Comparison of ENCODE assay signal across 8 cellular contexts in genomic region chr1:244834596-244835275, GRCh38. TPM values are rescaled to one million over a fixed set of nuclear protein-coding genes. Genes with fewer than 3 reads are reported as not detected.
A peak's percentile ranks its signal among the peaks of the same experiment; 100 is the strongest.
DNase-seq lines count a peak whose midpoint lies in the region; ATAC-seq and TF ChIP-seq lines count a peak whose summit lies in the region.

No MANE protein-coding gene starts in this region.

- TF ChIP-seq CTCF in OCI-LY3 (IDR thresholded peaks at IDR 0.05; ENCODE audit: low read depth, low read length), result no peak

- H3K4me3 ChIP-seq in OCI-LY3 (ENCODE audit: low read length) (peak overlapping the region; percentile 87), esophagus (ENCODE audit: low read depth in 1 of 2, low read length in 2 of 2) (peak overlapping the region; percentile 80 to 83), stomach smooth muscle (ENCODE audit: low read length in 2 of 2) (peak overlapping the region; percentile 86 to 95)

- H3K4me2 ChIP-seq in OCI-LY3 (ENCODE audit: low read length), result peak overlapping the region; percentile 87

- peaks cover 51% of the 10 kb centered on the region for H3K36me3 Mint-ChIP-seq in activated T-cell treated with anti-CD3 and anti-CD28 coated beads, Interleukin-2, amount 50 U/mL, for 24 hours (ENCODE audit: low read depth)
- peaks cover 9% of the 10 kb centered on the region for H3K36me3 Mint-ChIP-seq in natural killer cell treated with Interleukin-12 subunit alpha and Interleukin-12 subunit beta and Interleukin-15 and Interleukin-18, amount 100 ng/mL, for 72 hours

- ATAC-seq in GM21390 (IDR thresholded peaks at IDR 0.05; ENCODE audit: unreplicated experiment), result peak; percentile 65
- peak; percentile 87 to 91 for ATAC-seq in natural killer cell treated with Interleukin-12 subunit alpha and Interleukin-12 subunit beta and Interleukin-15 and Interleukin-18, amount 100 ng/mL, for 72 hours

- H2AFZ ChIP-seq in OCI-LY3 (ENCODE audit: low read depth, low read length), result peak overlapping the region; percentile 91; the same call in 1 of the 2 replicates

- DNase-seq in DMS153 (lab: John Stamatoyannopoulos, UW), result peak; percentile 93
- DNase-seq in HUDEP-2 (lab: John Stamatoyannopoulos, UW; ENCODE audit: unreplicated experiment in 76 of 76), result peak in 70 of 76 experiments; percentile 22 to 91 (median 77)
- no peak for DNase-seq in activated T-cell treated with anti-CD3 and anti-CD28 coated beads, Interleukin-2, amount 50 U/mL, for 24 hours
- peak; percentile 97 for DNase-seq in natural killer cell treated with Interleukin-12 subunit alpha and Interleukin-12 subunit beta and Interleukin-15 and Interleukin-18, amount 100 ng/mL, for 72 hours (ENCODE audit: low spot score)

- peaks cover 51% of the 10 kb centered on the region for H3K4me1 Mint-ChIP-seq in activated T-cell treated with anti-CD3 and anti-CD28 coated beads, Interleukin-2, amount 50 U/mL, for 24 hours (ENCODE audit: low read depth)
- peaks cover 28 to 42% of the 10 kb centered on the region in 2 donors for H3K4me1 Mint-ChIP-seq in natural killer cell treated with Interleukin-12 subunit alpha and Interleukin-12 subunit beta and Interleukin-15 and Interleukin-18, amount 100 ng/mL, for 72 hours (ENCODE audit: low read depth in 2 of 2)

- H3K79me2 ChIP-seq in OCI-LY3 (ENCODE audit: low read length), result peaks cover 40% of the 10 kb centered on the region

- H3K9me3 ChIP-seq in OCI-LY3 (ENCODE audit: insufficient read depth, low read length) (no peaks in the 10 kb centered on the region), esophagus (ENCODE audit: control insufficient read depth in 2 of 2, insufficient read depth in 1 of 2, low read depth in 1 of 2, low read length in 1 of 2) (no peaks in the 10 kb centered on the region), stomach smooth muscle (ENCODE audit: control insufficient read depth in 2 of 2, low read length in 2 of 2) (no peaks in the 10 kb centered on the region)

- no peaks in the 10 kb centered on the region for H3K9me3 Mint-ChIP-seq in activated T-cell treated with anti-CD3 and anti-CD28 coated beads, Interleukin-2, amount 50 U/mL, for 24 hours
- no peaks in the 10 kb centered on the region for H3K9me3 Mint-ChIP-seq in natural killer cell treated with Interleukin-12 subunit alpha and Interleukin-12 subunit beta and Interleukin-15 and Interleukin-18, amount 100 ng/mL, for 72 hours

- 0% methylated on average over 45 to 49 of the region's 49 CpGs for WGBS in esophagus, 2 donors

- peak overlapping the region; percentile 99 for H3K27ac Mint-ChIP-seq in activated T-cell treated with anti-CD3 and anti-CD28 coated beads, Interleukin-2, amount 50 U/mL, for 24 hours
- peak overlapping the region; percentile 88 to 99 for H3K27ac Mint-ChIP-seq in natural killer cell treated with Interleukin-12 subunit alpha and Interleukin-12 subunit beta and Interleukin-15 and Interleukin-18, amount 100 ng/mL, for 72 hours

- H3K27me3 Mint-ChIP-seq in activated T-cell treated with anti-CD3 and anti-CD28 coated beads, Interleukin-2, amount 50 U/mL, for 24 hours, result no peaks in the 10 kb centered on the region
- no peaks in the 10 kb centered on the region for H3K27me3 Mint-ChIP-seq in natural killer cell treated with Interleukin-12 subunit alpha and Interleukin-12 subunit beta and Interleukin-15 and Interleukin-18, amount 100 ng/mL, for 72 hours

- H3K27me3 ChIP-seq in OCI-LY3 (ENCODE audit: low read depth, low read length) (no peaks in the 10 kb centered on the region), esophagus (ENCODE audit: control insufficient read depth in 1 of 2, insufficient read depth in 2 of 2, low read length in 2 of 2) (no peaks in the 10 kb centered on the region), stomach smooth muscle (ENCODE audit: control insufficient read depth in 1 of 2, insufficient read depth in 2 of 2, low read length in 2 of 2) (no peaks in the 10 kb centered on the region)

- H3K4me1 ChIP-seq in OCI-LY3 (ENCODE audit: low read length) (peaks cover 38% of the 10 kb centered on the region), esophagus (ENCODE audit: control insufficient read depth in 2 of 2, insufficient read depth in 2 of 2, low read length in 1 of 2) (no peaks in the 10 kb centered on the region), stomach smooth muscle (ENCODE audit: control insufficient read depth, insufficient read depth, low read length) (peaks cover 13% of the 10 kb centered on the region)

- H3K36me3 ChIP-seq in OCI-LY3 (replicated peaks; ENCODE audit: low read depth, low read length) (peaks cover 22% of the 10 kb centered on the region), esophagus (ENCODE audit: control insufficient read depth in 2 of 2, insufficient read depth in 2 of 2, low read length in 1 of 2) (no peaks in the 10 kb centered on the region), stomach smooth muscle (ENCODE audit: control insufficient read depth in 2 of 2, insufficient read depth in 2 of 2, low read length in 2 of 2) (peaks cover 2 to 3% of the 10 kb centered on the region in 2 donors)

- H4K20me1 ChIP-seq in OCI-LY3 (ENCODE audit: insufficient read depth, low read length), result peaks cover 10% of the 10 kb centered on the region; the same call in 1 of the 2 replicates

- H3K9ac ChIP-seq in OCI-LY3 (ENCODE audit: low read length) (peak overlapping the region; percentile 94), stomach smooth muscle (ENCODE audit: low read length in 2 of 2) (peak overlapping the region; percentile 92 to 95)

- H3K27ac ChIP-seq in OCI-LY3 (ENCODE audit: low read length) (peak overlapping the region; percentile 91), esophagus (ENCODE audit: low read depth in 2 of 2, low read length in 1 of 2) (peak overlapping the region; percentile 99), stomach smooth muscle (ENCODE audit: low read length) (peak overlapping the region; percentile 99)

- H3K4me3 Mint-ChIP-seq in activated T-cell treated with anti-CD3 and anti-CD28 coated beads, Interleukin-2, amount 50 U/mL, for 24 hours, result peak overlapping the region; percentile 92
- H3K4me3 Mint-ChIP-seq in natural killer cell treated with Interleukin-12 subunit alpha and Interleukin-12 subunit beta and Interleukin-15 and Interleukin-18, amount 100 ng/mL, for 72 hours, result peak overlapping the region; percentile 96

RNA-seq across cellular contexts. Expression of gene COX20, which starts 0.7 kb away (rescaled TPM):
- 10 to 100 TPM; 35.8 to 59.8 TPM for polyA plus RNA-seq in esophagus
- total RNA-seq in natural killer cell treated with Interleukin-12 subunit alpha and Interleukin-12 subunit beta and Interleukin-15 and Interleukin-18, amount 100 ng/mL, for 72 hours, result 10 to 100 TPM; 21.3 to 31.4 TPM

RNA-seq across cellular contexts. Expression of gene HNRNPU, which starts 29.6 kb away (rescaled TPM):
- 100 to 1,000 TPM in 1 of 2 donors, 10 to 100 TPM in 1; 94.5 to 127 TPM for polyA plus RNA-seq in esophagus
- 100 to 1,000 TPM; 403 to 475 TPM for total RNA-seq in natural killer cell treated with Interleukin-12 subunit alpha and Interleukin-12 subunit beta and Interleukin-15 and Interleukin-18, amount 100 ng/mL, for 72 hours
